8 cellular contexts compared by ENCODE assay signal in genomic region chr20:1266167-1266973, GRCh38. TPM values are rescaled to one million over a fixed set of nuclear protein-coding genes. Genes with fewer than 3 reads are reported as not detected.
DNase-seq lines count a peak whose midpoint lies in the region; ATAC-seq and TF ChIP-seq lines count a peak whose summit lies in the region.

SNPH (plus strand) TSS chr20:1266294; CDS start chr20:1296240, 29,946 bp downstream.

- DNase-seq in GM06990 (ENCODE audit: extremely low read depth, insufficient read length) (peak; percentile 68), RPMI7951 (ENCODE audit: low read depth) (peak; percentile 85), activated gamma-delta T cell (lab: John Stamatoyannopoulos, UW) (peak; percentile 68), fibroblast of villous mesenchyme (ENCODE audit: low read depth) (peak; percentile 86), NCI-H1694 (lab: John Stamatoyannopoulos, UW) (no peak)
- peak; percentile 65 to 76 (median 68) for DNase-seq in stimulated activated naive CD4-positive, alpha-beta T cell (lab: John Stamatoyannopoulos, UW)

- no peaks in the 10 kb centered on the region for H3K36me3 Mint-ChIP-seq in nephron (ENCODE audit: low read depth)

- peak within 1 kb of the TSS; percentile 83 to 87 (median 85) for H3K4me3 Mint-ChIP-seq in nephron

- peak within 1 kb of the TSS; percentile 68 to 72 (median 69) for H3K27ac Mint-ChIP-seq in nephron

- H3K36me3 ChIP-seq in GM06990 (ENCODE audit: control insufficient read depth, insufficient read depth, low read length), result no peaks in the 10 kb centered on the region

- H3K4me3 ChIP-seq in GM06990 (replicated peaks; ENCODE audit: low read depth, low read length) (peak within 1 kb of the TSS; percentile 68), fibroblast of villous mesenchyme (ENCODE audit: low read depth, low read length) (peak within 1 kb of the TSS; percentile 76)

- H3K4me1 Mint-ChIP-seq in nephron, result peaks cover 26% of the 10 kb centered on the region

- no peaks in the 10 kb centered on the region for H3K27me3 ChIP-seq in GM06990 (replicated peaks; ENCODE audit: control insufficient read depth, insufficient read depth, low read length)

- peaks cover 3% of the 10 kb centered on the region for H3K27me3 Mint-ChIP-seq in nephron (ENCODE audit: low read depth)

- ATAC-seq in HG03432 (IDR thresholded peaks at IDR 0.05; ENCODE audit: unreplicated experiment), result peak; percentile 63

- TF ChIP-seq CTCF in GM06990 (IDR thresholded peaks at IDR 0.05; ENCODE audit: insufficient read depth, low read length, poor library complexity, severe bottlenecking) (no peak), fibroblast of villous mesenchyme (IDR thresholded peaks at IDR 0.05; ENCODE audit: insufficient read depth, low read depth, low read length) (no peak), nephron (IDR thresholded peaks at IDR 0.05; ENCODE audit: unreplicated experiment in 3 of 3) (no peak)

- H3K9me3 Mint-ChIP-seq in nephron, result peaks cover 3% of the 10 kb centered on the region

RNA-seq across cellular contexts. Expression of gene SNPH, which starts in this region (rescaled TPM):
- 7.0 and 9.4 TPM in 2 replicates for total RNA-seq in RPMI7951 (2014; rRNA removed; shearing (Covaris generic))
- 8.7 and 10.8 TPM in 2 replicates for total RNA-seq in fibroblast of villous mesenchyme
